ENCODE assay signal across 8 cellular contexts in genomic region chr4:74133786-74134499, GRCh38. TPM values are rescaled to one million over a fixed set of nuclear protein-coding genes. Genes with fewer than 3 reads are reported as not detected.
DNase-seq lines count a peak whose midpoint lies in the region; ATAC-seq and TF ChIP-seq lines count a peak whose summit lies in the region.

No MANE protein-coding gene starts in this region.

- H3K27ac ChIP-seq in body of pancreas (no peak overlapping the region), smooth muscle cell (ENCODE audit: low read depth) (no peak overlapping the region)

- peak in 6 of 7 experiments; percentile 72 to 95 (median 90) for TF ChIP-seq CTCF in body of pancreas (IDR thresholded peaks at IDR 0.05)
- TF ChIP-seq CTCF in smooth muscle cell (IDR thresholded peaks at IDR 0.05; ENCODE audit: borderline replicate concordance, insufficient read depth, poor library complexity, severe bottlenecking) = peak; percentile 92

- H2AFZ ChIP-seq in smooth muscle cell (ENCODE audit: low read depth) = peak overlapping the region; percentile 65

- H3K4me3 ChIP-seq in body of pancreas = no peak overlapping the region
- no peak overlapping the region for H3K4me3 ChIP-seq in smooth muscle cell

- H3K36me3 ChIP-seq in body of pancreas (replicated peaks in 1 of 2; ENCODE audit: insufficient read depth in 1 of 2, low read depth in 2 of 2) (no peaks in the 10 kb centered on the region), smooth muscle cell (ENCODE audit: low read depth) (no peaks in the 10 kb centered on the region)

- no peaks in the 10 kb centered on the region for H3K79me2 ChIP-seq in smooth muscle cell (ENCODE audit: low read depth)

- no peaks in the 10 kb centered on the region for H4K20me1 ChIP-seq in smooth muscle cell (ENCODE audit: low read depth)

- no peak overlapping the region for H3K9ac ChIP-seq in smooth muscle cell (ENCODE audit: low read depth)

- H3K27me3 ChIP-seq in body of pancreas = no peaks in the 10 kb centered on the region
- H3K27me3 ChIP-seq in smooth muscle cell (ENCODE audit: low read depth) = no peaks in the 10 kb centered on the region

- H3K4me2 ChIP-seq in smooth muscle cell = no peak overlapping the region

- H3K9me3 ChIP-seq in body of pancreas (no peaks in the 10 kb centered on the region), smooth muscle cell (replicated peaks; ENCODE audit: low read depth) (peaks cover 5% of the 10 kb centered on the region)

- DNase-seq in ELR (ENCODE audit: low read depth) (peak; percentile 86), MV-4-11 (lab: John Stamatoyannopoulos, UW) (peak; percentile 41), body of pancreas (peak; percentile 82 to 88 (median 86)), iPS-NIHi7 (ENCODE audit: extremely low spot score) (peak; percentile 73), smooth muscle cell (lab: John Stamatoyannopoulos, UW; ENCODE audit: unreplicated experiment) (no peak), mesenteric fat pad (ENCODE audit: low spot score) (no peak)

- 30 to 32% methylated on average over 8 of the region's 8 CpGs for WGBS in body of pancreas, 2 donors
- WGBS in smooth muscle cell (ENCODE audit: low lambda C conversion rate) = 34% methylated on average over 8 of the region's 8 CpGs

- H3K4me1 ChIP-seq in body of pancreas (peaks cover 10% of the 10 kb centered on the region), smooth muscle cell (ENCODE audit: low read depth) (no peaks in the 10 kb centered on the region)

- intact Hi-C loops in body of pancreas (cut with DNase I) = loop anchor here (10.0 kb wide), 2 partner anchors 409 to 469 kb away; no protein-coding TSS in a partner anchor

- ATAC-seq in GM21723 (IDR thresholded peaks at IDR 0.05; ENCODE audit: unreplicated experiment) (peak; percentile 89), SK-N-SH treated with all-trans-retinoic acid at 6 μM for 48 hours (peak; percentile 99), body of pancreas (peak; percentile 99)

- no peaks in the 10 kb centered on the region for H3F3A ChIP-seq in smooth muscle cell (ENCODE audit: low read depth)

- no peak for TF ChIP-seq POLR2A in body of pancreas (IDR thresholded peaks at IDR 0.05)

TF ChIP-seq in SK-N-SH treated with all-trans-retinoic acid at 6 μM for 48 hours, 23 proteins besides CTCF, POLR2A, EP300 and RAD21:
- TF ChIP-seq PPARA (CRISPR knock-in tag; IDR thresholded peaks at IDR 0.05; ENCODE audit: borderline replicate concordance) = no peak
- TF ChIP-seq CREB5 (CRISPR knock-in tag; IDR thresholded peaks at IDR 0.05; ENCODE audit: low read depth) = no peak
- TF ChIP-seq, protein P1, sequence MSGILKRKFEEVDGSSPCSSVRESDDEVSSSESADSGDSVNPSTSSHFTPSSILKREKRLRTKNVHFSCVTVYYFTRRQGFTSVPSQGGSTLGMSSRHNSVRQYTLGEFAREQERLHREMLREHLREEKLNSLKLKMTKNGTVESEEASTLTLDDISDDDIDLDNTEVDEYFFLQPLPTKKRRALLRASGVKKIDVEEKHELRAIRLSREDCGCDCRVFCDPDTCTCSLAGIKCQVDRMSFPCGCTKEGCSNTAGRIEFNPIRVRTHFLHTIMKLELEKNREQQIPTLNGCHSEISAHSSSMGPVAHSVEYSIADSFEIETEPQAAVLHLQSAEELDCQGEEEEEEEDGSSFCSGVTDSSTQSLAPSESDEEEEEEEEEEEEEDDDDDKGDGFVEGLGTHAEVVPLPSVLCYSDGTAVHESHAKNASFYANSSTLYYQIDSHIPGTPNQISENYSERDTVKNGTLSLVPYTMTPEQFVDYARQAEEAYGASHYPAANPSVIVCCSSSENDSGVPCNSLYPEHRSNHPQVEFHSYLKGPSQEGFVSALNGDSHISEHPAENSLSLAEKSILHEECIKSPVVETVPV (CRISPR knock-in tag; IDR thresholded peaks at IDR 0.05) = no peak
- no peak for TF ChIP-seq ZC3H10 (CRISPR knock-in tag; IDR thresholded peaks at IDR 0.05)
- no peak for TF ChIP-seq RARB (CRISPR knock-in tag; IDR thresholded peaks at IDR 0.05)
- no peak for TF ChIP-seq CSDC2 (CRISPR knock-in tag; IDR thresholded peaks at IDR 0.05)
- no peak for TF ChIP-seq BACH2 (CRISPR knock-in tag; IDR thresholded peaks at IDR 0.05; ENCODE audit: borderline replicate concordance)
- TF ChIP-seq PATZ1 (CRISPR knock-in tag; IDR thresholded peaks at IDR 0.05; ENCODE audit: borderline replicate concordance) = no peak
- TF ChIP-seq ISL1 (CRISPR knock-in tag; IDR thresholded peaks at IDR 0.05) = no peak
- no peak for TF ChIP-seq ZNF8 (CRISPR knock-in tag; IDR thresholded peaks at IDR 0.05)
- TF ChIP-seq GLIS3 (CRISPR knock-in tag; IDR thresholded peaks at IDR 0.05) = no peak
- TF ChIP-seq ARNTL (CRISPR knock-in tag; IDR thresholded peaks at IDR 0.05; ENCODE audit: borderline replicate concordance, low read depth) = no peak
- no peak for TF ChIP-seq POU6F1 (CRISPR knock-in tag; IDR thresholded peaks at IDR 0.05; ENCODE audit: borderline replicate concordance, low read depth)
- TF ChIP-seq TSHZ2 (CRISPR knock-in tag; IDR thresholded peaks at IDR 0.05) = no peak
- no peak for TF ChIP-seq ZNF565 (CRISPR knock-in tag; conservative IDR thresholded peaks at IDR 0.05; ENCODE audit: low read depth)
- TF ChIP-seq TCF4 (CRISPR knock-in tag; IDR thresholded peaks at IDR 0.05; ENCODE audit: borderline replicate concordance) = no peak
- no peak for TF ChIP-seq ZNF70 (CRISPR knock-in tag; IDR thresholded peaks at IDR 0.05)
- no peak for TF ChIP-seq SNAI2 (CRISPR knock-in tag; IDR thresholded peaks at IDR 0.05)
TF ChIP-seq in SK-N-SH treated with all-trans-retinoic acid at 6 μM for 48 hours: peak in this region for 0.

RNA-seq across cellular contexts. Expression of gene MTHFD2L, which starts 24.0 kb away (rescaled TPM):
- total RNA-seq in body of pancreas (10 to 100 TPM; 13.2 to 13.8 TPM), smooth muscle cell (6.6 and 20.7 TPM in 2 replicates), mesenteric fat pad (8.4 TPM)
- polyA plus RNA-seq in smooth muscle cell = 4.9 and 6.2 TPM in 2 replicates

RNA-seq across cellular contexts. Expression of gene CXCL2, which starts 34.9 kb away (rescaled TPM):
- total RNA-seq in body of pancreas (10 to 100 TPM; 27.4 to 39.4 TPM), smooth muscle cell (11.3 and 16.1 TPM in 2 replicates), mesenteric fat pad (145 TPM)
- 15.2 and 26.1 TPM in 2 replicates for polyA plus RNA-seq in smooth muscle cell

Comparison
In these comparisons a context has a peak if more than half of its experiments do, and no peak if none do; other contexts are left out.
1. DNase-seq: peak in ELR (single experiment), MV-4-11 (single experiment), body of pancreas (4 of 4) and iPS-NIHi7 (single experiment); none in smooth muscle cell (single experiment) and mesenteric fat pad (single experiment).
2. Peak in every context shown above with its lines, with median percentiles within 50 percentile points of each other: ATAC-seq.